Comparison of ENCODE assay signal across 2 cellular contexts in genomic region chr17:57355090-57355859, GRCh38.
TF ChIP-seq lines count a peak whose summit lies in the region.

No MANE protein-coding gene starts in this region.

TF ChIP-seq in HepG2, 621 proteins besides CTCF, POLR2A, EP300 and RAD21 (continued from another document):
- TF ChIP-seq SMAD9 (CRISPR knock-in tag; IDR thresholded peaks at IDR 0.05) (no peak), ATM (IDR thresholded peaks at IDR 0.05; ENCODE audit: borderline replicate concordance) (no peak), TBP (CRISPR knock-in tag; IDR thresholded peaks at IDR 0.05) (no peak)
TF ChIP-seq in HepG2: peak in this region for 1.

TF ChIP-seq in WTC11, 78 proteins besides CTCF, POLR2A, EP300 and RAD21 (continued from another document):
- TF ChIP-seq ZNF532 (CRISPR knock-in tag; IDR thresholded peaks at IDR 0.05; ENCODE audit: borderline replicate concordance): no peak
- no peak for TF ChIP-seq JUN (CRISPR knock-in tag; IDR thresholded peaks at IDR 0.05)
- no peak for TF ChIP-seq TEAD1 (CRISPR knock-in tag; IDR thresholded peaks at IDR 0.05)
- TF ChIP-seq MLX (CRISPR knock-in tag; IDR thresholded peaks at IDR 0.05): no peak
- TF ChIP-seq, protein P1, sequence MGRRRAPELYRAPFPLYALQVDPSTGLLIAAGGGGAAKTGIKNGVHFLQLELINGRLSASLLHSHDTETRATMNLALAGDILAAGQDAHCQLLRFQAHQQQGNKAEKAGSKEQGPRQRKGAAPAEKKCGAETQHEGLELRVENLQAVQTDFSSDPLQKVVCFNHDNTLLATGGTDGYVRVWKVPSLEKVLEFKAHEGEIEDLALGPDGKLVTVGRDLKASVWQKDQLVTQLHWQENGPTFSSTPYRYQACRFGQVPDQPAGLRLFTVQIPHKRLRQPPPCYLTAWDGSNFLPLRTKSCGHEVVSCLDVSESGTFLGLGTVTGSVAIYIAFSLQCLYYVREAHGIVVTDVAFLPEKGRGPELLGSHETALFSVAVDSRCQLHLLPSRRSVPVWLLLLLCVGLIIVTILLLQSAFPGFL (CRISPR knock-in tag; IDR thresholded peaks at IDR 0.05; ENCODE audit: borderline replicate concordance): no peak
- TF ChIP-seq ATF1 (CRISPR knock-in tag; IDR thresholded peaks at IDR 0.05): no peak
- TF ChIP-seq ETV6 (CRISPR knock-in tag; IDR thresholded peaks at IDR 0.05): no peak
- TF ChIP-seq GRHL2 (CRISPR knock-in tag; IDR thresholded peaks at IDR 0.05; ENCODE audit: insufficient replicate concordance, severe bottlenecking): no peak
- no peak for TF ChIP-seq ATF6 (CRISPR knock-in tag; IDR thresholded peaks at IDR 0.05)
- TF ChIP-seq E2F1 (CRISPR knock-in tag; IDR thresholded peaks at IDR 0.05): no peak
- TF ChIP-seq, protein P2, sequence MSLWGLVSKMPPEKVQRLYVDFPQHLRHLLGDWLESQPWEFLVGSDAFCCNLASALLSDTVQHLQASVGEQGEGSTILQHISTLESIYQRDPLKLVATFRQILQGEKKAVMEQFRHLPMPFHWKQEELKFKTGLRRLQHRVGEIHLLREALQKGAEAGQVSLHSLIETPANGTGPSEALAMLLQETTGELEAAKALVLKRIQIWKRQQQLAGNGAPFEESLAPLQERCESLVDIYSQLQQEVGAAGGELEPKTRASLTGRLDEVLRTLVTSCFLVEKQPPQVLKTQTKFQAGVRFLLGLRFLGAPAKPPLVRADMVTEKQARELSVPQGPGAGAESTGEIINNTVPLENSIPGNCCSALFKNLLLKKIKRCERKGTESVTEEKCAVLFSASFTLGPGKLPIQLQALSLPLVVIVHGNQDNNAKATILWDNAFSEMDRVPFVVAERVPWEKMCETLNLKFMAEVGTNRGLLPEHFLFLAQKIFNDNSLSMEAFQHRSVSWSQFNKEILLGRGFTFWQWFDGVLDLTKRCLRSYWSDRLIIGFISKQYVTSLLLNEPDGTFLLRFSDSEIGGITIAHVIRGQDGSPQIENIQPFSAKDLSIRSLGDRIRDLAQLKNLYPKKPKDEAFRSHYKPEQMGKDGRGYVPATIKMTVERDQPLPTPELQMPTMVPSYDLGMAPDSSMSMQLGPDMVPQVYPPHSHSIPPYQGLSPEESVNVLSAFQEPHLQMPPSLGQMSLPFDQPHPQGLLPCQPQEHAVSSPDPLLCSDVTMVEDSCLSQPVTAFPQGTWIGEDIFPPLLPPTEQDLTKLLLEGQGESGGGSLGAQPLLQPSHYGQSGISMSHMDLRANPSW (CRISPR knock-in tag; conservative IDR thresholded peaks at IDR 0.05; ENCODE audit: low read depth): no peak
- TF ChIP-seq, protein P3, sequence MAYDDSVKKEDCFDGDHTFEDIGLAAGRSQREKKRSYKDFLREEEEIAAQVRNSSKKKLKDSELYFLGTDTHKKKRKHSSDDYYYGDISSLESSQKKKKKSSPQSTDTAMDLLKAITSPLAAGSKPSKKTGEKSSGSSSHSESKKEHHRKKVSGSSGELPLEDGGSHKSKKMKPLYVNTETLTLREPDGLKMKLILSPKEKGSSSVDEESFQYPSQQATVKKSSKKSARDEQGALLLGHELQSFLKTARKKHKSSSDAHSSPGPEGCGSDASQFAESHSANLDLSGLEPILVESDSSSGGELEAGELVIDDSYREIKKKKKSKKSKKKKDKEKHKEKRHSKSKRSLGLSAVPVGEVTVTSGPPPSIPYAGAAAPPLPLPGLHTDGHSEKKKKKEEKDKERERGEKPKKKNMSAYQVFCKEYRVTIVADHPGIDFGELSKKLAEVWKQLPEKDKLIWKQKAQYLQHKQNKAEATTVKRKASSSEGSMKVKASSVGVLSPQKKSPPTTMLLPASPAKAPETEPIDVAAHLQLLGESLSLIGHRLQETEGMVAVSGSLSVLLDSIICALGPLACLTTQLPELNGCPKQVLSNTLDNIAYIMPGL (CRISPR knock-in tag; IDR thresholded peaks at IDR 0.05): no peak
- TF ChIP-seq ZMAT4 (CRISPR knock-in tag; IDR thresholded peaks at IDR 0.05): no peak
